In genomic region chr12:78835493-78835892, GRCh38 we compare ENCODE assay signal across 33 cellular contexts. TPM values are rescaled to one million over a fixed set of nuclear protein-coding genes. Genes with fewer than 3 reads are reported as not detected.
"Had no signal": no experiment of that assay in that cellular context is flagged by ENCODE, and none has a peak within 500 bp of the region (broad histone marks: within the 10 kb centered on the region; RNA-seq: fewer than 3 reads in every experiment).

No MANE protein-coding gene starts in this region.

- DNase-seq: activated CD4-positive, alpha-beta memory T cell treated with anti-CD3 and anti-CD28 coated beads, Interleukin-2, amount 10 ng/mL, durations not matched to agents 7 days and 5 days; activated CD4-positive, alpha-beta T cell treated with anti-CD3 and anti-CD28 coated beads for 1 hour; activated CD4-positive, alpha-beta T cell treated with anti-CD3 and anti-CD28 coated beads for 48 hours; activated CD4-positive, CD25-positive, alpha-beta regulatory T cell; activated CD8-positive, alpha-beta memory T cell treated with anti-CD3 and anti-CD28 coated beads for 24 hours; activated CD8-positive, alpha-beta memory T cell treated with anti-CD3 and anti-CD28 coated beads, Interleukin-2, amount 10 ng/mL, durations not matched to agents 7 days and 5 days; activated effector memory CD4-positive, alpha-beta T cell treated with anti-CD3 and anti-CD28 coated beads, Interleukin-2, amount 50 U/mL, for 16 hours; activated naive CD4-positive, alpha-beta T cell; activated naive CD4-positive, alpha-beta T cell treated with anti-CD3 and anti-CD28 coated beads, Interleukin-2, amount 50 U/mL, for 16 hours; activated naive CD8-positive, alpha-beta T cell treated with anti-CD3 and anti-CD28 coated beads for 36 hours; activated T-cell treated with anti-CD3 and anti-CD28 coated beads, Interleukin-2, amount 50 U/mL, for 1 hour; activated T-cell treated with anti-CD3 and anti-CD28 coated beads, Interleukin-2, amount 50 U/mL, for 72 hours; amniotic stem cell; aorta; brain microvascular endothelial cell; NCI-H1092 treated with DMSO at 0.1 percent for 48 hours; NCI-H1436; NCI-H1694; NCI-H1930; NCI-H2081 treated with DMSO at 0.1 percent for 48 hours; NCI-H226; NCI-H446 treated with DMSO at 0.1 percent for 48 hours; NCI-H524; SHP77; SJCRH30; T1000; WERI-Rb-1 had no signal

- H3K4me1 ChIP-seq: SJCRH30 had no signal

- H3K27me3 ChIP-seq: brain microvascular endothelial cell, SJCRH30 had no signal

- ATAC-seq: activated CD8-positive, alpha-beta memory T cell treated with anti-CD3 and anti-CD28 coated beads, Interleukin-2, amount 10 ng/mL, durations not matched to agents 7 days and 5 days; activated T-cell treated with anti-CD3 and anti-CD28 coated beads, Interleukin-2, amount 50 U/mL, for 72 hours; activated T-helper 17 cell treated with anti-CD3 and anti-CD28 coated beads, Interleukin-2, amount 50 U/mL, for 72 hours; Panc1 had no signal

- H3K27ac ChIP-seq: brain microvascular endothelial cell, SJCRH30, SK-N-MC, WERI-Rb-1 had no signal

- H3K9me3 ChIP-seq: SJCRH30 had no signal

- H3K4me3 ChIP-seq: SJCRH30, SK-N-MC had no signal

- H3K36me3 ChIP-seq: brain microvascular endothelial cell, SJCRH30, WERI-Rb-1 had no signal

RNA-seq across cellular contexts. Expression of gene SYT1, which starts 29.1 kb away (rescaled TPM):
- total RNA-seq: activated CD4-positive, alpha-beta memory T cell treated with anti-CD3 and anti-CD28 coated beads, Interleukin-2, amount 10 ng/mL, durations not matched to agents 7 days and 5 days; activated CD8-positive, alpha-beta memory T cell treated with anti-CD3 and anti-CD28 coated beads, Interleukin-2, amount 10 ng/mL, durations not matched to agents 7 days and 5 days; activated naive CD8-positive, alpha-beta T cell treated with anti-CD3 and anti-CD28 coated beads for 36 hours; activated T-cell treated with anti-CD3 and anti-CD28 coated beads, Interleukin-2, amount 50 U/mL, for 72 hours; activated T-helper 17 cell treated with anti-CD3 and anti-CD28 coated beads, Interleukin-2, amount 50 U/mL, for 72 hours; cardiac septum; T-helper 1 cell treated with Interleukin-12 subunit alpha and Interleukin-12 subunit beta and Interleukin-4 antibody, amounts not matched to agents 30 ng/mL and 1 ng/mL, for 36 hours; T-helper 2 cell treated with Interferon-gamma antibody and Interleukin-4, amounts not matched to agents 100 ng/mL and 5 ng/mL, for 36 hours had no signal
